Comparison of ENCODE assay signal across 13 cellular contexts in genomic region chr1:5744342-5744741, GRCh38.
DNase-seq lines count a peak whose midpoint lies in the region; ATAC-seq and TF ChIP-seq lines count a peak whose summit lies in the region.
"Had no signal": no experiment of that assay in that cellular context is flagged by ENCODE, and none has a peak within 500 bp of the region (broad histone marks: within the 10 kb centered on the region; RNA-seq: fewer than 3 reads in every experiment).

No MANE protein-coding gene starts in this region.

- H3K9me3 Mint-ChIP-seq in neural crest cell (peaks cover 2% of the 10 kb centered on the region), type B pancreatic cell (no peaks in the 10 kb centered on the region)
- H3K9me3 Mint-ChIP-seq: CD4-positive, alpha-beta T cell had no signal

- H3K36me3 ChIP-seq in WERI-Rb-1, result no peaks in the 10 kb centered on the region
- H3K36me3 ChIP-seq: HAP-1 had no signal

- peaks cover 4% of the 10 kb centered on the region for H3K36me3 Mint-ChIP-seq in T-helper 17 cell (ENCODE audit: low read depth)
- H3K36me3 Mint-ChIP-seq in neural crest cell (ENCODE audit: low read depth), result no peaks in the 10 kb centered on the region
- no peaks in the 10 kb centered on the region for H3K36me3 Mint-ChIP-seq in type B pancreatic cell

- H3K9me3 ChIP-seq in T-helper 17 cell (ENCODE audit: control insufficient read depth, low read length, poor library complexity, severe bottlenecking) (no peaks in the 10 kb centered on the region), WERI-Rb-1 (ENCODE audit: severe bottlenecking) (no peaks in the 10 kb centered on the region)
- H3K9me3 ChIP-seq: HAP-1 had no signal

- TF ChIP-seq CTCF in neural crest cell (conservative IDR thresholded peaks at IDR 0.05) (no peak), type B pancreatic cell (conservative IDR thresholded peaks at IDR 0.05) (no peak), WERI-Rb-1 (IDR thresholded peaks at IDR 0.05; ENCODE audit: low read depth, low read length) (no peak)

- DNase-seq in T-helper 17 cell, result no peak
- DNase-seq in caudate nucleus (lab: John Stamatoyannopoulos, UW), result no peak
- DNase-seq in neural crest cell (ENCODE audit: low read depth, low spot score), result no peak
- no peak for DNase-seq in type B pancreatic cell (ENCODE audit: extremely low spot score, unreplicated experiment)
- DNase-seq in DMS79 (lab: John Stamatoyannopoulos, UW), result no peak
- DNase-seq in NCI-H187 treated with DMSO at 0.1 percent for 48 hours (lab: John Stamatoyannopoulos, UW), result no peak
- DNase-seq in WERI-Rb-1, result no peak
- DNase-seq: Calu3; CD4-positive, alpha-beta T cell; NCI-H187; NCI-H446; SIG-M5 had no signal

- peaks cover 34% of the 10 kb centered on the region for H3K27me3 Mint-ChIP-seq in T-helper 17 cell
- no peaks in the 10 kb centered on the region for H3K27me3 Mint-ChIP-seq in neural crest cell (ENCODE audit: low read depth)
- H3K27me3 Mint-ChIP-seq in type B pancreatic cell, result peaks cover 22% of the 10 kb centered on the region

- ATAC-seq in T-helper 17 cell, result no peak

- peak overlapping the region; percentile 0 for H3K27ac Mint-ChIP-seq in T-helper 17 cell
- H3K27ac Mint-ChIP-seq in neural crest cell (ENCODE audit: unreplicated experiment), result peak overlapping the region; percentile 45
- no peak overlapping the region for H3K27ac Mint-ChIP-seq in type B pancreatic cell
- H3K27ac Mint-ChIP-seq: CD4-positive, alpha-beta T cell had no signal

- H3K27me3 ChIP-seq in WERI-Rb-1 (ENCODE audit: insufficient read depth, low read depth, severe bottlenecking), result no peaks in the 10 kb centered on the region

- H3K27ac ChIP-seq in caudate nucleus (ENCODE audit: low read depth, low read length) (peak overlapping the region; percentile 16), WERI-Rb-1 (no peak overlapping the region)

- peaks cover 13% of the 10 kb centered on the region for H3K4me1 Mint-ChIP-seq in T-helper 17 cell
- peaks cover 21% of the 10 kb centered on the region for H3K4me1 Mint-ChIP-seq in neural crest cell
- peaks cover 11% of the 10 kb centered on the region for H3K4me1 Mint-ChIP-seq in type B pancreatic cell (ENCODE audit: unreplicated experiment)

- no peak overlapping the region for H3K4me3 ChIP-seq in WERI-Rb-1 (ENCODE audit: low read depth, low read length)
- H3K4me3 ChIP-seq: HAP-1 had no signal

- H3K4me3 Mint-ChIP-seq in T-helper 17 cell (no peak overlapping the region), neural crest cell (no peak overlapping the region), type B pancreatic cell (peak overlapping the region; percentile 7)
- H3K4me3 Mint-ChIP-seq: CD4-positive, alpha-beta T cell had no signal
